Comparison of ENCODE assay signal across 8 cellular contexts in the genomic region with DNA sequence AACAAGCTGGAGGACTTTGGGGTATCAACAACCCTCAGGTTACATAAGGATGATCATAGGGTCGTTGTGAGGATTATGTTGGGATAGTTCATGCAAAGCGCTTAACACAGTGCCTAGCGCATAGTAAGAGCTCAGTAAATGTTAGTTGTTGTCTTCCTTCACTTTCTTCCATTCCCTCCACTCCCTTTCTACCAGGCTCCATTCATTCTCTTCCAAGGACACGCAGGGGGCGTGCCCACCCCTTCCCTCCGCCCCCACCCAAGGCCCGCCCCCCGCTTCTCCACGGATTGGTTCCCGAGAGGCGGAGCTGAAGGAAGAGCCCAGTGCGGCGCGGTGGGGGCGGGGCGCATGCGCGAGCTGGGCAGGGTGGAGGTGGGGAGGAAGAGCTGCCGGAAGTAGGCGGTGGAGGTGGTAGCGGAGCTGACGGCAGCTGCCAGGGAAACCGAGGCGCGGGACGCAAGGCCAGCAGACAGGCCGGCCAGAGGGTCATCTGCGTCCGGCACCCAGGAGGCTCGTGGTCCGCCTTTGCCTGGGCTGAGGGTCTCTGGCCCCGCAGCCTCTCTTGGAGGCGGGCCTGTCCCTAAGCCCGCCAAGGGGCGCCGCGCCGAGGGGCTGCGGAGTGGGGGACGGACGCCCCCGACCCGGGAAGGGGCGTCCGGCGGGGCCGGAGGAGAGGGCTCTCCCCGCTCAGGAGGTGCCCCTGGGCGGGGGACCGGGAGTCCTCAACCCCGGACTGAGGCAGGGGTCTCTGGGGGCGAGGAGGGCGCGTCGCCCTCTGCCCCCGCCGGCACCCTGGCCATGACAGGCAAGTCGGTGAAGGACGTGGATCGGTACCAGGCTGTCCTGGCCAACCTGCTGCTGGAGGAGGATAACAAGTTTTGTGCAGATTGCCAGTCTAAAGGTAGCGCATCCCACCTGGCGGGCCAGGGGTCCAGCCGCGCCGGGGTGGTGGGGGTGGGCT. TPM values are rescaled to one million over a fixed set of nuclear protein-coding genes. Genes with fewer than 3 reads are reported as not detected.
A peak's percentile ranks its signal among the peaks of the same experiment; 100 is the strongest.
DNase-seq lines count a peak whose midpoint lies in the region; ATAC-seq, FAIRE-seq and TF ChIP-seq lines count a peak whose summit lies in the region.

A gene (plus strand): TSS at position 405 of the 961 bp plus-strand sequence. CDS start 394 bp downstream, at position 799.

- intact Hi-C loops in aorta (cut with DNase I): no loop called here

- peak; percentile 97 for DNase-seq in GM18507 (ENCODE audit: extremely low spot score, insufficient read length, low read depth)
- peak; percentile 97 to 99 for DNase-seq in NCI-H2081 (lab: John Stamatoyannopoulos, UW)
- peak; percentile 95 for DNase-seq in T-helper 9 cell
- DNase-seq in astrocyte of the cerebellum (ENCODE audit: low read depth): peak; percentile 84
- peak; percentile 98 for DNase-seq in hepatic stellate cell (ENCODE audit: low spot score)
- DNase-seq in renal cortical epithelial cell (ENCODE audit: low read depth): peak; percentile 81
- DNase-seq in aorta: peak; percentile 98 to 99

- FAIRE-seq in GM18507 (lab: Jason Lieb, UNC): peak; percentile 89

- WGBS in aorta, 2 donors: 1% methylated on average over 55 to 65 of the region's 65 CpGs

- H3K9me3 ChIP-seq in aorta (ENCODE audit: control insufficient read depth, low read length): no peaks in the 10 kb centered on the region

- peak within 1 kb of the TSS; percentile 98 for H3K4me3 ChIP-seq in astrocyte of the cerebellum (ENCODE audit: low read depth, low read length)
- peak within 1 kb of the TSS; percentile 64 to 74 for H3K4me3 ChIP-seq in aorta (ENCODE audit: low read length in 2 of 2)

- H3K27ac ChIP-seq in aorta (ENCODE audit: low read depth in 1 of 2, low read length in 2 of 2): peak within 1 kb of the TSS in 1 of 2 donors; percentile 49

- H3K36me3 ChIP-seq in aorta (ENCODE audit: control insufficient read depth in 1 of 2, insufficient read depth in 2 of 2, low read length in 1 of 2): no peaks in the 10 kb centered on the region

- in situ Hi-C loops in astrocyte of the cerebellum (cut with HindIII; ENCODE audit: low sequenced_read_pairs): no loop called here

- TF ChIP-seq CTCF in astrocyte of the cerebellum (IDR thresholded peaks at IDR 0.05; ENCODE audit: low read depth, low read length, missing control alignments): no peak

- no peaks in the 10 kb centered on the region for H3K27me3 ChIP-seq in aorta (ENCODE audit: control insufficient read depth in 1 of 2, insufficient read depth in 2 of 2, low read length in 1 of 2)

- H3K4me1 ChIP-seq in aorta (ENCODE audit: control insufficient read depth in 1 of 2, insufficient read depth in 2 of 2, low read length in 2 of 2): no peaks in the 10 kb centered on the region

- ATAC-seq in HG02981 (IDR thresholded peaks at IDR 0.05; ENCODE audit: unreplicated experiment): peak; percentile 84
- ATAC-seq in aorta (ENCODE audit: low FRiP score): peak; percentile 99

RNA-seq across cellular contexts. Expression of the gene that starts here (rescaled TPM):
- total RNA-seq in renal cortical epithelial cell: 5.6 and 11.5 TPM in 2 replicates
- 10 to 100 TPM; 36.9 to 42.2 TPM for total RNA-seq in aorta
- polyA plus RNA-seq in aorta: 10 to 100 TPM; 10.4 to 33.3 TPM
